Comparison of ENCODE assay signal across 8 cellular contexts in the genomic region with DNA sequence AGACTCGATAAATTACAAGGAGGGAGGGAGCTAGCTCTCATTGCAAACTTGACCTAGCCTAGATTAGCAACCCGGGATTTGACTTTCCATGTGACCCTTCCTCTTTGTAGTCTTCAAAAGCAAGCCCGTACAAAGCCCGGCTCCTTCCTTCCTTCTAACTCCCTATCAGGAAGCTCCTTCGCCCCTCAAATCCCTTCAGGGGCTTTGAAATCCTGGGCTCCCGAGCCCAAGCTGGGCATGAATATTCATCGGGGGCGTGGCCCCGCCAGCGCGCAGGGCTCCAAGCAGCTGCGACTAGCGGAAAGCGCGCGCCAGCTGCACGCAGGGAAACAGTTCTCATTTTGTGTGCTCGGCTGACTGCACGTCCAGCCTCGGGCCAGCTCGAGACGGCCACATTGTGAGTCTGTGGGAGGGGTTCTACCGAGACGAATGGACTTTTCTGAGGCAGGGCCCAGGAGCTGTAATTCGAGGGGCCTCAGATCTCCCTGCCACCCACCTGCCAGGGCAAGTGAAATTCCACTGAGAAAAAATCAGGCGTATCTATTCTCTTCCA.
DNase-seq lines count a peak whose midpoint lies in the region; ATAC-seq and TF ChIP-seq lines count a peak whose summit lies in the region.

No MANE protein-coding gene starts in this region.

- H3K27me3 ChIP-seq in skeletal muscle satellite cell (ENCODE audit: control insufficient read depth, insufficient read depth, low read length), result peaks cover 17% of the 10 kb centered on the region

- no peak for TF ChIP-seq CTCF in cardiac fibroblast (IDR thresholded peaks at IDR 0.05; ENCODE audit: low read depth, low read length)

- peak overlapping the region; percentile 82 for H3K4me2 ChIP-seq in skeletal muscle satellite cell (ENCODE audit: low read length)

- H3K9me3 ChIP-seq in skeletal muscle satellite cell (replicated peaks; ENCODE audit: low read length), result no peaks in the 10 kb centered on the region

- H3K4me3 ChIP-seq in cardiac fibroblast (replicated peaks in 1 of 2; ENCODE audit: low read depth in 2 of 2, low read length in 2 of 2), result peak overlapping the region; percentile 30 to 51
- H3K4me3 ChIP-seq in skeletal muscle satellite cell (ENCODE audit: low read length), result peak overlapping the region; percentile 65

- DNase-seq in NCI-H2196 (lab: John Stamatoyannopoulos, UW; ENCODE audit: unreplicated experiment), result peak; percentile 45
- no peak for DNase-seq in NCI-H2196 treated with DMSO at 0.1 percent for 48 hours (lab: John Stamatoyannopoulos, UW; ENCODE audit: unreplicated experiment)
- DNase-seq in NCI-H1694 treated with DMSO at 0.1 percent for 48 hours (lab: John Stamatoyannopoulos, UW), result peak; percentile 60
- peak; percentile 80 for DNase-seq in UCSD-AML1 (lab: John Stamatoyannopoulos, UW; ENCODE audit: unreplicated experiment)
- peak; percentile 64 to 67 for DNase-seq in cardiac fibroblast (ENCODE audit: low read depth in 2 of 2)
- peak; percentile 92 for DNase-seq in iPS-NIHi11 (ENCODE audit: low spot score)

- H3K9ac ChIP-seq in skeletal muscle satellite cell (ENCODE audit: low read depth, low read length), result peak overlapping the region; percentile 59

- ATAC-seq in HG02938 (IDR thresholded peaks at IDR 0.05; ENCODE audit: unreplicated experiment), result peak; percentile 92

- no peaks in the 10 kb centered on the region for H3K36me3 ChIP-seq in skeletal muscle satellite cell (ENCODE audit: insufficient read depth, low read length)

- peaks cover 6% of the 10 kb centered on the region for H3K4me1 ChIP-seq in skeletal muscle satellite cell (ENCODE audit: control insufficient read depth, insufficient read depth, low read length)
